In the genomic region with DNA sequence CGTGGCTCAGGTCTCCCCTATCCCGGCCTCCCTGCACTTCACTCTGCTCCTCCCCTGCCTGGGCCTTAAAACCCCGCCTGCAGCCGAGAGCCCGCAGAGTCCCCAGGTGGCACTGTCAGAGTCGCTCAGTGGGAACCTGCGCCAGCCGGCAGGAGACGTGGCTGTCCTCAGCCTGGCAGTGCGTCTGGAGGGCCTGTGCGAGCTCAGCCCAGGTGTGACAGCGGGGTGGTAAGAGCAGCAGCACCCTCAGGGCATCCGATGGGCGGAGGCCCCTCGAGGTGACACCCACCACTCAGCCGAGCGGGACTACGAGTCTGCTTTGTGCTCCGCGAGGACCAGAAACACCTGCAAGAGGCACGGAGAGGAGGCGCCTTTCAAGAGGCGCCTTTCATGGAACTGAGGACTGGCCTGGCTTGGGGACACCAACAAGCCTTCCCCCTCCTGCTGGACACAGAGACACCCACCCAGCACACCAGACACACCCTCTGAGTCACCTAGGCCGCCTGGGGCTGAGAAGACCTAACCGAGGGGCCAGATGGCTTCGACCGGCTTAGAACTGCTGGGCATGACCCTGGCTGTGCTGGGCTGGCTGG, we compare ENCODE assay signal across 2 cellular contexts.
TF ChIP-seq lines count a peak whose summit lies in the region.

A gene with protein sequence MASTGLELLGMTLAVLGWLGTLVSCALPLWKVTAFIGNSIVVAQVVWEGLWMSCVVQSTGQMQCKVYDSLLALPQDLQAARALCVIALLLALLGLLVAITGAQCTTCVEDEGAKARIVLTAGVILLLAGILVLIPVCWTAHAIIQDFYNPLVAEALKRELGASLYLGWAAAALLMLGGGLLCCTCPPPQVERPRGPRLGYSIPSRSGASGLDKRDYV (plus strand): TSS at position 96 of the 593 bp plus-strand sequence. CDS start 440 bp downstream, at position 536.

TF ChIP-seq in SK-N-SH treated with all-trans-retinoic acid at 6 μM for 48 hours, 23 proteins besides CTCF, POLR2A, EP300 and RAD21 (continued from another document):
- TF ChIP-seq, protein P1, sequence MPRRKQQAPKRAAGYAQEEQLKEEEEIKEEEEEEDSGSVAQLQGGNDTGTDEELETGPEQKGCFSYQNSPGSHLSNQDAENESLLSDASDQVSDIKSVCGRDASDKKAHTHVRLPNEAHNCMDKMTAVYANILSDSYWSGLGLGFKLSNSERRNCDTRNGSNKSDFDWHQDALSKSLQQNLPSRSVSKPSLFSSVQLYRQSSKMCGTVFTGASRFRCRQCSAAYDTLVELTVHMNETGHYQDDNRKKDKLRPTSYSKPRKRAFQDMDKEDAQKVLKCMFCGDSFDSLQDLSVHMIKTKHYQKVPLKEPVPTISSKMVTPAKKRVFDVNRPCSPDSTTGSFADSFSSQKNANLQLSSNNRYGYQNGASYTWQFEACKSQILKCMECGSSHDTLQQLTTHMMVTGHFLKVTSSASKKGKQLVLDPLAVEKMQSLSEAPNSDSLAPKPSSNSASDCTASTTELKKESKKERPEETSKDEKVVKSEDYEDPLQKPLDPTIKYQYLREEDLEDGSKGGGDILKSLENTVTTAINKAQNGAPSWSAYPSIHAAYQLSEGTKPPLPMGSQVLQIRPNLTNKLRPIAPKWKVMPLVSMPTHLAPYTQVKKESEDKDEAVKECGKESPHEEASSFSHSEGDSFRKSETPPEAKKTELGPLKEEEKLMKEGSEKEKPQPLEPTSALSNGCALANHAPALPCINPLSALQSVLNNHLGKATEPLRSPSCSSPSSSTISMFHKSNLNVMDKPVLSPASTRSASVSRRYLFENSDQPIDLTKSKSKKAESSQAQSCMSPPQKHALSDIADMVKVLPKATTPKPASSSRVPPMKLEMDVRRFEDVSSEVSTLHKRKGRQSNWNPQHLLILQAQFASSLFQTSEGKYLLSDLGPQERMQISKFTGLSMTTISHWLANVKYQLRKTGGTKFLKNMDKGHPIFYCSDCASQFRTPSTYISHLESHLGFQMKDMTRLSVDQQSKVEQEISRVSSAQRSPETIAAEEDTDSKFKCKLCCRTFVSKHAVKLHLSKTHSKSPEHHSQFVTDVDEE (CRISPR knock-in tag; IDR thresholded peaks at IDR 0.05) = no peak
- no peak for TF ChIP-seq TCF4 (CRISPR knock-in tag; IDR thresholded peaks at IDR 0.05; ENCODE audit: borderline replicate concordance)
- TF ChIP-seq GLIS3 (CRISPR knock-in tag; IDR thresholded peaks at IDR 0.05) = no peak
- no peak for TF ChIP-seq ISL1 (CRISPR knock-in tag; IDR thresholded peaks at IDR 0.05)
- TF ChIP-seq ZNF8 (CRISPR knock-in tag; IDR thresholded peaks at IDR 0.05) = no peak
- no peak for TF ChIP-seq TOX (CRISPR knock-in tag; IDR thresholded peaks at IDR 0.05; ENCODE audit: borderline replicate concordance)
- TF ChIP-seq ESRRG (CRISPR knock-in tag; IDR thresholded peaks at IDR 0.05) = no peak
- TF ChIP-seq, protein P2, sequence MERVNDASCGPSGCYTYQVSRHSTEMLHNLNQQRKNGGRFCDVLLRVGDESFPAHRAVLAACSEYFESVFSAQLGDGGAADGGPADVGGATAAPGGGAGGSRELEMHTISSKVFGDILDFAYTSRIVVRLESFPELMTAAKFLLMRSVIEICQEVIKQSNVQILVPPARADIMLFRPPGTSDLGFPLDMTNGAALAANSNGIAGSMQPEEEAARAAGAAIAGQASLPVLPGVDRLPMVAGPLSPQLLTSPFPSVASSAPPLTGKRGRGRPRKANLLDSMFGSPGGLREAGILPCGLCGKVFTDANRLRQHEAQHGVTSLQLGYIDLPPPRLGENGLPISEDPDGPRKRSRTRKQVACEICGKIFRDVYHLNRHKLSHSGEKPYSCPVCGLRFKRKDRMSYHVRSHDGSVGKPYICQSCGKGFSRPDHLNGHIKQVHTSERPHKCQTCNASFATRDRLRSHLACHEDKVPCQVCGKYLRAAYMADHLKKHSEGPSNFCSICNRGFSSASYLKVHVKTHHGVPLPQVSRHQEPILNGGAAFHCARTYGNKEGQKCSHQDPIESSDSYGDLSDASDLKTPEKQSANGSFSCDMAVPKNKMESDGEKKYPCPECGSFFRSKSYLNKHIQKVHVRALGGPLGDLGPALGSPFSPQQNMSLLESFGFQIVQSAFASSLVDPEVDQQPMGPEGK (CRISPR knock-in tag; IDR thresholded peaks at IDR 0.05; ENCODE audit: borderline replicate concordance) = no peak

TF ChIP-seq in SK-N-SH, 30 proteins besides CTCF, POLR2A, EP300 and RAD21 (continued from another document):
- no peak for TF ChIP-seq GATA2 (CRISPR knock-in tag; IDR thresholded peaks at IDR 0.05)
- TF ChIP-seq, protein P3, sequence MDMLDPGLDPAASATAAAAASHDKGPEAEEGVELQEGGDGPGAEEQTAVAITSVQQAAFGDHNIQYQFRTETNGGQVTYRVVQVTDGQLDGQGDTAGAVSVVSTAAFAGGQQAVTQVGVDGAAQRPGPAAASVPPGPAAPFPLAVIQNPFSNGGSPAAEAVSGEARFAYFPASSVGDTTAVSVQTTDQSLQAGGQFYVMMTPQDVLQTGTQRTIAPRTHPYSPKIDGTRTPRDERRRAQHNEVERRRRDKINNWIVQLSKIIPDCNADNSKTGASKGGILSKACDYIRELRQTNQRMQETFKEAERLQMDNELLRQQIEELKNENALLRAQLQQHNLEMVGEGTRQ (IDR thresholded peaks at IDR 0.05; ENCODE audit: borderline replicate concordance, low read depth, low read length) = no peak
- TF ChIP-seq JUND (IDR thresholded peaks at IDR 0.05) = no peak
- no peak for TF ChIP-seq EZH2phosphoT487 (IDR thresholded peaks at IDR 0.05; ENCODE audit: borderline replicate concordance, low read depth)
- TF ChIP-seq, protein P4, sequence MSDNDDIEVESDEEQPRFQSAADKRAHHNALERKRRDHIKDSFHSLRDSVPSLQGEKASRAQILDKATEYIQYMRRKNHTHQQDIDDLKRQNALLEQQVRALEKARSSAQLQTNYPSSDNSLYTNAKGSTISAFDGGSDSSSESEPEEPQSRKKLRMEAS (IDR thresholded peaks at IDR 0.05; ENCODE audit: low read depth) = no peak
- no peak for TF ChIP-seq GABPA (IDR thresholded peaks at IDR 0.05; ENCODE audit: low read depth)
- TF ChIP-seq MXI1 (IDR thresholded peaks at IDR 0.05; ENCODE audit: low read depth, low read length) = no peak
- no peak for TF ChIP-seq TAF1 (IDR thresholded peaks at IDR 0.05; ENCODE audit: borderline replicate concordance, low read depth, low read length)
- TF ChIP-seq RXRA (IDR thresholded peaks at IDR 0.05; ENCODE audit: borderline replicate concordance, low read depth) = no peak
- no peak for TF ChIP-seq CHD2 (IDR thresholded peaks at IDR 0.05; ENCODE audit: low read length, partially characterized antibody)
- TF ChIP-seq RFX5 (IDR thresholded peaks at IDR 0.05; ENCODE audit: low read length) = no peak
TF ChIP-seq in SK-N-SH: peak in this region for 0.
